In genomic region chr1:200951016-200951415, GRCh38 we compare ENCODE assay signal across 26 cellular contexts. TPM values are rescaled to one million over a fixed set of nuclear protein-coding genes. Genes with fewer than 3 reads are reported as not detected.
"Had no signal": no experiment of that assay in that cellular context is flagged by ENCODE, and none has a peak within 500 bp of the region (broad histone marks: within the 10 kb centered on the region; RNA-seq: fewer than 3 reads in every experiment).

No MANE protein-coding gene starts in this region.

- H3K4me3 ChIP-seq: adrenal gland, ascending aorta, hepatocyte, lung, right lobe of liver, upper lobe of left lung had no signal

- H3K4me2 ChIP-seq: hepatocyte had no signal

- H3K27me3 ChIP-seq: adrenal gland, ascending aorta, hepatocyte, right lobe of liver, upper lobe of left lung had no signal

- H3K4me1 ChIP-seq: adrenal gland, ascending aorta, right lobe of liver, upper lobe of left lung had no signal

- H3K36me3 Mint-ChIP-seq: immature natural killer cell had no signal

- ATAC-seq: activated naive CD4-positive, alpha-beta T cell treated with anti-CD3 and anti-CD28 coated beads, Interleukin-2, amount 50 U/mL, for 72 hours; activated T-helper 17 cell treated with anti-CD3 and anti-CD28 coated beads, Interleukin-2, amount 50 U/mL, for 72 hours; left lobe of liver; naive thymus-derived CD4-positive, alpha-beta T cell; right lobe of liver; stimulated activated memory B cell treated with anti-CD40 and anti-IgM and Interleukin-4, amounts not matched to agents 10 μg/mL and 1 μg/mL and 100 μg/mL, for 72 hours had no signal

- H2AFZ ChIP-seq: hepatocyte had no signal

- H3K9me3 ChIP-seq: adrenal gland, ascending aorta, right lobe of liver had no signal

- H3K4me1 Mint-ChIP-seq: activated T-helper 17 cell treated with anti-CD3 and anti-CD28 coated beads, Interleukin-2, amount 50 U/mL, for 72 hours; immature natural killer cell; naive thymus-derived CD4-positive, alpha-beta T cell; neural crest cell had no signal

- DNase-seq: activated CD4-positive, alpha-beta T cell treated with anti-CD3 and anti-CD28 coated beads, Interleukin-2, amount 50 U/mL, for 4 hours; activated CD8-positive, alpha-beta memory T cell treated with anti-CD3 and anti-CD28 coated beads for 24 hours; activated CD8-positive, alpha-beta memory T cell treated with anti-CD3 and anti-CD28 coated beads, Interleukin-2, amount 50 U/mL, for 4 hours; activated T-cell treated with anti-CD3 and anti-CD28 coated beads, Interleukin-2, amount 50 U/mL, for 24 hours; adrenal gland; cortex of kidney; foreskin melanocyte; glutamatergic neuron; immature natural killer cell; naive thymus-derived CD4-positive, alpha-beta T cell; posterior cingulate gyrus; right lobe of liver; small intestine; stimulated activated CD4-positive, alpha-beta T cell treated with anti-CD3 and anti-CD28 coated beads, Interleukin-15, amount 100 ng/mL, for 24 hours; T-helper 9 cell; upper lobe of left lung had no signal

- H3K27ac Mint-ChIP-seq: activated naive CD4-positive, alpha-beta T cell treated with anti-CD3 and anti-CD28 coated beads, Interleukin-2, amount 50 U/mL, for 72 hours; activated T-cell treated with anti-CD3 and anti-CD28 coated beads, Interleukin-2, amount 50 U/mL, for 24 hours; activated T-helper 17 cell treated with anti-CD3 and anti-CD28 coated beads, Interleukin-2, amount 50 U/mL, for 72 hours; immature natural killer cell; naive thymus-derived CD4-positive, alpha-beta T cell; stimulated activated memory B cell treated with anti-CD40 and anti-IgM and Interleukin-4, amounts not matched to agents 10 μg/mL and 1 μg/mL and 100 μg/mL, for 72 hours had no signal

- H3K36me3 ChIP-seq: adrenal gland, ascending aorta, right lobe of liver, upper lobe of left lung had no signal

- H3K27ac ChIP-seq: adrenal gland, ascending aorta, hepatocyte, right lobe of liver, upper lobe of left lung had no signal

- H3K4me3 Mint-ChIP-seq: activated T-cell treated with anti-CD3 and anti-CD28 coated beads, Interleukin-2, amount 50 U/mL, for 24 hours; activated T-helper 17 cell treated with anti-CD3 and anti-CD28 coated beads, Interleukin-2, amount 50 U/mL, for 72 hours; immature natural killer cell; naive thymus-derived CD4-positive, alpha-beta T cell; neural crest cell; stimulated activated memory B cell treated with anti-CD40 and anti-IgM and Interleukin-4, amounts not matched to agents 10 μg/mL and 1 μg/mL and 100 μg/mL, for 72 hours had no signal

- FAIRE-seq: small intestine had no signal

- H3K79me2 ChIP-seq: hepatocyte had no signal

RNA-seq across cellular contexts. Expression of gene INAVA, which starts 56.3 kb away (rescaled TPM):
- total RNA-seq: ascending aorta; fibroblast of lung; T-helper 1 cell treated with Interleukin-12 subunit alpha and Interleukin-12 subunit beta and Interleukin-4 antibody, amounts not matched to agents 30 ng/mL and 1 ng/mL, for 36 hours had no signal
- polyA plus RNA-seq: naive thymus-derived CD4-positive, alpha-beta T cell had no signal
